Comparison of ENCODE assay signal across 1 cellular context in the genomic region with DNA sequence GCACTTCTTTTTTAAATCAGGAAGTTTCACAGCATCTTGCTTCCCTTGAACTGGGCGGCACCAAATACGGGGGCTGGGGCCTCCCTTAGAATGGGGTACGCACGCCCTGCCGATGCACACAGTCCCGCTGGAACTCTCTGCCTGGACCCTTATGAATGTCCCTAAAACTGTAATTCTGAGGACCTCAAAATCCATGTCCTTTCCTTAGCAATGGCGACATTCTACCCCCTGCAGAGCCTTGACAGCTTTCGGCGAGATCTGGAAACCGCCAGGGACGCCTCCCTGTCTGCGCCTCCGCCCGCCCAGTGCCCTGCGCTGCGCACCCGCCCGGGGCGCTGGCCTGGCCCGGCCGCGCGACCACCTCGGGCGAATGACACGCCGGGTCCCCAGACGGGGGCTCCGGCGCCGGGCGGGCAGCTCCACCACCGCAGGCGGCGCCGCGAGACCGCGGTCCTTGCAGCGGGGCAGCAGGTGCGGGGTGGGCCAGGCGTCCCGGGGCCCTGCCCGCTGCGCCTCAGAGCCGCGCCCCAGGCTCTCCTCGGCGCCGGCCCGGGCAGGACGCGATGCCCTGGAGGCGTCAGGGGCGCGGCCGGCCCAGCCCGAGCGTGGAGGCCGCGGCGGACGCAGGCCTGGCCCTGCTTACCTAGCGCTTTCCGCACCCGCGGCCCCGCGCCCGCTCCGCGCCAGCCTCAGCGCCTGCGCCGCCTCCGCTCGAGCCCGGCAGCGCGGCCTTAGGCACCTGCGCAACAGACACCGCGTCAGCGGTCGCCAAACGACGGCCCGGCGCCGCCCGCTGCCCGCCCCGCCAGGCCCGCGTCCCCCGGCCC.
TF ChIP-seq lines count a peak whose summit lies in the region.

No MANE protein-coding gene starts in this region.

TF ChIP-seq in GM12878, 131 proteins besides CTCF, POLR2A, EP300 and RAD21 (continues in another document):
- TF ChIP-seq BACH1 (IDR thresholded peaks at IDR 0.05; ENCODE audit: borderline replicate concordance) (peak; percentile 46; the same call in 1 of the 2 replicates), YY1 (IDR thresholded peaks at IDR 0.05; ENCODE audit: low read depth, low read length) (no peak), STAT3 (IDR thresholded peaks at IDR 0.05; ENCODE audit: low read depth, low read length) (no peak), EZH2 (IDR thresholded peaks at IDR 0.05; ENCODE audit: borderline replicate concordance, control insufficient read depth, low read depth, low read length) (no peak), NR2F1 (conservative IDR thresholded peaks at IDR 0.05) (0 out of 2 replicates have a peak, but pooled peaks have one; percentile 33), SMC3 (IDR thresholded peaks at IDR 0.05; ENCODE audit: borderline replicate concordance, low read length) (no peak), KLF5 (IDR thresholded peaks at IDR 0.05; ENCODE audit: partially characterized antibody) (no peak), FOS (IDR thresholded peaks at IDR 0.05; ENCODE audit: borderline replicate concordance, extremely low read depth, insufficient read length) (no peak), CBX5 (IDR thresholded peaks at IDR 0.05; ENCODE audit: low read depth) (no peak), GATAD2B (conservative IDR thresholded peaks at IDR 0.05; ENCODE audit: low read depth) (peak; percentile 77), GABPA (IDR thresholded peaks at IDR 0.05; ENCODE audit: low read depth) (no peak), HDAC6 (IDR thresholded peaks at IDR 0.05; ENCODE audit: unreplicated experiment) (peak; percentile 88), NRF1 (conservative IDR thresholded peaks at IDR 0.05; ENCODE audit: low read depth, low read length) (peak; percentile 46), IKZF1 (conservative IDR thresholded peaks at IDR 0.05) (no peak), ZBED1 (IDR thresholded peaks at IDR 0.05; ENCODE audit: borderline replicate concordance) (no peak), RUNX3 (IDR thresholded peaks at IDR 0.05; ENCODE audit: low read length) (no peak; the same call in 1 of the 2 replicates), MYC (IDR thresholded peaks at IDR 0.05; ENCODE audit: insufficient read depth, insufficient read length, insufficient replicate concordance, low read length, severe bottlenecking) (no peak), TCF7 (IDR thresholded peaks at IDR 0.05; ENCODE audit: borderline replicate concordance) (no peak), CHD1 (IDR thresholded peaks at IDR 0.05; ENCODE audit: low read depth, low read length) (no peak), FOXK2 (IDR thresholded peaks at IDR 0.05) (no peak), JUND (IDR thresholded peaks at IDR 0.05; ENCODE audit: low read depth, low read length) (no peak), DPF2 (IDR thresholded peaks at IDR 0.05) (peak; percentile 42), ZNF24 (IDR thresholded peaks at IDR 0.05) (no peak), LARP7 (IDR thresholded peaks at IDR 0.05) (peak; percentile 65), BHLHE40 (IDR thresholded peaks at IDR 0.05; ENCODE audit: borderline replicate concordance in 1 of 2, low read depth in 2 of 2, low read length in 1 of 2) (0 out of 4 replicates have a peak, but pooled peaks of 1 of the 2 experiments have one; percentile 9)
- TF ChIP-seq, protein P1, sequence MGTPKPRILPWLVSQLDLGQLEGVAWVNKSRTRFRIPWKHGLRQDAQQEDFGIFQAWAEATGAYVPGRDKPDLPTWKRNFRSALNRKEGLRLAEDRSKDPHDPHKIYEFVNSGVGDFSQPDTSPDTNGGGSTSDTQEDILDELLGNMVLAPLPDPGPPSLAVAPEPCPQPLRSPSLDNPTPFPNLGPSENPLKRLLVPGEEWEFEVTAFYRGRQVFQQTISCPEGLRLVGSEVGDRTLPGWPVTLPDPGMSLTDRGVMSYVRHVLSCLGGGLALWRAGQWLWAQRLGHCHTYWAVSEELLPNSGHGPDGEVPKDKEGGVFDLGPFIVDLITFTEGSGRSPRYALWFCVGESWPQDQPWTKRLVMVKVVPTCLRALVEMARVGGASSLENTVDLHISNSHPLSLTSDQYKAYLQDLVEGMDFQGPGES (IDR thresholded peaks at IDR 0.05): no peak
- TF ChIP-seq, protein P2, sequence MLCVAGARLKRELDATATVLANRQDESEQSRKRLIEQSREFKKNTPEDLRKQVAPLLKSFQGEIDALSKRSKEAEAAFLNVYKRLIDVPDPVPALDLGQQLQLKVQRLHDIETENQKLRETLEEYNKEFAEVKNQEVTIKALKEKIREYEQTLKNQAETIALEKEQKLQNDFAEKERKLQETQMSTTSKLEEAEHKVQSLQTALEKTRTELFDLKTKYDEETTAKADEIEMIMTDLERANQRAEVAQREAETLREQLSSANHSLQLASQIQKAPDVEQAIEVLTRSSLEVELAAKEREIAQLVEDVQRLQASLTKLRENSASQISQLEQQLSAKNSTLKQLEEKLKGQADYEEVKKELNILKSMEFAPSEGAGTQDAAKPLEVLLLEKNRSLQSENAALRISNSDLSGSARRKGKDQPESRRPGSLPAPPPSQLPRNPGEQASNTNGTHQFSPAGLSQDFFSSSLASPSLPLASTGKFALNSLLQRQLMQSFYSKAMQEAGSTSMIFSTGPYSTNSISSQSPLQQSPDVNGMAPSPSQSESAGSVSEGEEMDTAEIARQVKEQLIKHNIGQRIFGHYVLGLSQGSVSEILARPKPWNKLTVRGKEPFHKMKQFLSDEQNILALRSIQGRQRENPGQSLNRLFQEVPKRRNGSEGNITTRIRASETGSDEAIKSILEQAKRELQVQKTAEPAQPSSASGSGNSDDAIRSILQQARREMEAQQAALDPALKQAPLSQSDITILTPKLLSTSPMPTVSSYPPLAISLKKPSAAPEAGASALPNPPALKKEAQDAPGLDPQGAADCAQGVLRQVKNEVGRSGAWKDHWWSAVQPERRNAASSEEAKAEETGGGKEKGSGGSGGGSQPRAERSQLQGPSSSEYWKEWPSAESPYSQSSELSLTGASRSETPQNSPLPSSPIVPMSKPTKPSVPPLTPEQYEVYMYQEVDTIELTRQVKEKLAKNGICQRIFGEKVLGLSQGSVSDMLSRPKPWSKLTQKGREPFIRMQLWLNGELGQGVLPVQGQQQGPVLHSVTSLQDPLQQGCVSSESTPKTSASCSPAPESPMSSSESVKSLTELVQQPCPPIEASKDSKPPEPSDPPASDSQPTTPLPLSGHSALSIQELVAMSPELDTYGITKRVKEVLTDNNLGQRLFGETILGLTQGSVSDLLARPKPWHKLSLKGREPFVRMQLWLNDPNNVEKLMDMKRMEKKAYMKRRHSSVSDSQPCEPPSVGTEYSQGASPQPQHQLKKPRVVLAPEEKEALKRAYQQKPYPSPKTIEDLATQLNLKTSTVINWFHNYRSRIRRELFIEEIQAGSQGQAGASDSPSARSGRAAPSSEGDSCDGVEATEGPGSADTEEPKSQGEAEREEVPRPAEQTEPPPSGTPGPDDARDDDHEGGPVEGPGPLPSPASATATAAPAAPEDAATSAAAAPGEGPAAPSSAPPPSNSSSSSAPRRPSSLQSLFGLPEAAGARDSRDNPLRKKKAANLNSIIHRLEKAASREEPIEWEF (IDR thresholded peaks at IDR 0.05; ENCODE audit: insufficient replicate concordance, low read depth, low read length): no peak
- TF ChIP-seq, protein P3, sequence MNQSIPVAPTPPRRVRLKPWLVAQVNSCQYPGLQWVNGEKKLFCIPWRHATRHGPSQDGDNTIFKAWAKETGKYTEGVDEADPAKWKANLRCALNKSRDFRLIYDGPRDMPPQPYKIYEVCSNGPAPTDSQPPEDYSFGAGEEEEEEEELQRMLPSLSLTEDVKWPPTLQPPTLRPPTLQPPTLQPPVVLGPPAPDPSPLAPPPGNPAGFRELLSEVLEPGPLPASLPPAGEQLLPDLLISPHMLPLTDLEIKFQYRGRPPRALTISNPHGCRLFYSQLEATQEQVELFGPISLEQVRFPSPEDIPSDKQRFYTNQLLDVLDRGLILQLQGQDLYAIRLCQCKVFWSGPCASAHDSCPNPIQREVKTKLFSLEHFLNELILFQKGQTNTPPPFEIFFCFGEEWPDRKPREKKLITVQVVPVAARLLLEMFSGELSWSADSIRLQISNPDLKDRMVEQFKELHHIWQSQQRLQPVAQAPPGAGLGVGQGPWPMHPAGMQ (IDR thresholded peaks at IDR 0.05; ENCODE audit: borderline replicate concordance): no peak
- TF ChIP-seq, protein P4, sequence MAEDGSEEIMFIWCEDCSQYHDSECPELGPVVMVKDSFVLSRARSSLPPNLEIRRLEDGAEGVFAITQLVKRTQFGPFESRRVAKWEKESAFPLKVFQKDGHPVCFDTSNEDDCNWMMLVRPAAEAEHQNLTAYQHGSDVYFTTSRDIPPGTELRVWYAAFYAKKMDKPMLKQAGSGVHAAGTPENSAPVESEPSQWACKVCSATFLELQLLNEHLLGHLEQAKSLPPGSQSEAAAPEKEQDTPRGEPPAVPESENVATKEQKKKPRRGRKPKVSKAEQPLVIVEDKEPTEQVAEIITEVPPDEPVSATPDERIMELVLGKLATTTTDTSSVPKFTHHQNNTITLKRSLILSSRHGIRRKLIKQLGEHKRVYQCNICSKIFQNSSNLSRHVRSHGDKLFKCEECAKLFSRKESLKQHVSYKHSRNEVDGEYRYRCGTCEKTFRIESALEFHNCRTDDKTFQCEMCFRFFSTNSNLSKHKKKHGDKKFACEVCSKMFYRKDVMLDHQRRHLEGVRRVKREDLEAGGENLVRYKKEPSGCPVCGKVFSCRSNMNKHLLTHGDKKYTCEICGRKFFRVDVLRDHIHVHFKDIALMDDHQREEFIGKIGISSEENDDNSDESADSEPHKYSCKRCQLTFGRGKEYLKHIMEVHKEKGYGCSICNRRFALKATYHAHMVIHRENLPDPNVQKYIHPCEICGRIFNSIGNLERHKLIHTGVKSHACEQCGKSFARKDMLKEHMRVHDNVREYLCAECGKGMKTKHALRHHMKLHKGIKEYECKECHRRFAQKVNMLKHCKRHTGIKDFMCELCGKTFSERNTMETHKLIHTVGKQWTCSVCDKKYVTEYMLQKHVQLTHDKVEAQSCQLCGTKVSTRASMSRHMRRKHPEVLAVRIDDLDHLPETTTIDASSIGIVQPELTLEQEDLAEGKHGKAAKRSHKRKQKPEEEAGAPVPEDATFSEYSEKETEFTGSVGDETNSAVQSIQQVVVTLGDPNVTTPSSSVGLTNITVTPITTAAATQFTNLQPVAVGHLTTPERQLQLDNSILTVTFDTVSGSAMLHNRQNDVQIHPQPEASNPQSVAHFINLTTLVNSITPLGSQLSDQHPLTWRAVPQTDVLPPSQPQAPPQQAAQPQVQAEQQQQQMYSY (CRISPR knock-in tag; IDR thresholded peaks at IDR 0.05): no peak
- TF ChIP-seq, protein P5, sequence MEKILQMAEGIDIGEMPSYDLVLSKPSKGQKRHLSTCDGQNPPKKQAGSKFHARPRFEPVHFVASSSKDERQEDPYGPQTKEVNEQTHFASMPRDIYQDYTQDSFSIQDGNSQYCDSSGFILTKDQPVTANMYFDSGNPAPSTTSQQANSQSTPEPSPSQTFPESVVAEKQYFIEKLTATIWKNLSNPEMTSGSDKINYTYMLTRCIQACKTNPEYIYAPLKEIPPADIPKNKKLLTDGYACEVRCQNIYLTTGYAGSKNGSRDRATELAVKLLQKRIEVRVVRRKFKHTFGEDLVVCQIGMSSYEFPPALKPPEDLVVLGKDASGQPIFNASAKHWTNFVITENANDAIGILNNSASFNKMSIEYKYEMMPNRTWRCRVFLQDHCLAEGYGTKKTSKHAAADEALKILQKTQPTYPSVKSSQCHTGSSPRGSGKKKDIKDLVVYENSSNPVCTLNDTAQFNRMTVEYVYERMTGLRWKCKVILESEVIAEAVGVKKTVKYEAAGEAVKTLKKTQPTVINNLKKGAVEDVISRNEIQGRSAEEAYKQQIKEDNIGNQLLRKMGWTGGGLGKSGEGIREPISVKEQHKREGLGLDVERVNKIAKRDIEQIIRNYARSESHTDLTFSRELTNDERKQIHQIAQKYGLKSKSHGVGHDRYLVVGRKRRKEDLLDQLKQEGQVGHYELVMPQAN (conservative IDR thresholded peaks at IDR 0.05): peak; percentile 45; the same call in 1 of the 2 replicates
- TF ChIP-seq, protein P6, sequence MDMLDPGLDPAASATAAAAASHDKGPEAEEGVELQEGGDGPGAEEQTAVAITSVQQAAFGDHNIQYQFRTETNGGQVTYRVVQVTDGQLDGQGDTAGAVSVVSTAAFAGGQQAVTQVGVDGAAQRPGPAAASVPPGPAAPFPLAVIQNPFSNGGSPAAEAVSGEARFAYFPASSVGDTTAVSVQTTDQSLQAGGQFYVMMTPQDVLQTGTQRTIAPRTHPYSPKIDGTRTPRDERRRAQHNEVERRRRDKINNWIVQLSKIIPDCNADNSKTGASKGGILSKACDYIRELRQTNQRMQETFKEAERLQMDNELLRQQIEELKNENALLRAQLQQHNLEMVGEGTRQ (IDR thresholded peaks at IDR 0.05; ENCODE audit: borderline replicate concordance, low read depth, low read length): no peak
- TF ChIP-seq, protein P7, sequence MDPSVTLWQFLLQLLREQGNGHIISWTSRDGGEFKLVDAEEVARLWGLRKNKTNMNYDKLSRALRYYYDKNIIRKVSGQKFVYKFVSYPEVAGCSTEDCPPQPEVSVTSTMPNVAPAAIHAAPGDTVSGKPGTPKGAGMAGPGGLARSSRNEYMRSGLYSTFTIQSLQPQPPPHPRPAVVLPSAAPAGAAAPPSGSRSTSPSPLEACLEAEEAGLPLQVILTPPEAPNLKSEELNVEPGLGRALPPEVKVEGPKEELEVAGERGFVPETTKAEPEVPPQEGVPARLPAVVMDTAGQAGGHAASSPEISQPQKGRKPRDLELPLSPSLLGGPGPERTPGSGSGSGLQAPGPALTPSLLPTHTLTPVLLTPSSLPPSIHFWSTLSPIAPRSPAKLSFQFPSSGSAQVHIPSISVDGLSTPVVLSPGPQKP (IDR thresholded peaks at IDR 0.05; ENCODE audit: low read depth, low read length): no peak
- TF ChIP-seq, protein P8, sequence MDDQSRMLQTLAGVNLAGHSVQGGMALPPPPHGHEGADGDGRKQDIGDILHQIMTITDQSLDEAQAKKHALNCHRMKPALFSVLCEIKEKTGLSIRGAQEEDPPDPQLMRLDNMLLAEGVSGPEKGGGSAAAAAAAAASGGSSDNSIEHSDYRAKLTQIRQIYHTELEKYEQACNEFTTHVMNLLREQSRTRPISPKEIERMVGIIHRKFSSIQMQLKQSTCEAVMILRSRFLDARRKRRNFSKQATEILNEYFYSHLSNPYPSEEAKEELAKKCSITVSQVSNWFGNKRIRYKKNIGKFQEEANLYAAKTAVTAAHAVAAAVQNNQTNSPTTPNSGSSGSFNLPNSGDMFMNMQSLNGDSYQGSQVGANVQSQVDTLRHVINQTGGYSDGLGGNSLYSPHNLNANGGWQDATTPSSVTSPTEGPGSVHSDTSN (IDR thresholded peaks at IDR 0.05; ENCODE audit: insufficient replicate concordance, low read depth, low read length): no peak
